In the genomic region with DNA sequence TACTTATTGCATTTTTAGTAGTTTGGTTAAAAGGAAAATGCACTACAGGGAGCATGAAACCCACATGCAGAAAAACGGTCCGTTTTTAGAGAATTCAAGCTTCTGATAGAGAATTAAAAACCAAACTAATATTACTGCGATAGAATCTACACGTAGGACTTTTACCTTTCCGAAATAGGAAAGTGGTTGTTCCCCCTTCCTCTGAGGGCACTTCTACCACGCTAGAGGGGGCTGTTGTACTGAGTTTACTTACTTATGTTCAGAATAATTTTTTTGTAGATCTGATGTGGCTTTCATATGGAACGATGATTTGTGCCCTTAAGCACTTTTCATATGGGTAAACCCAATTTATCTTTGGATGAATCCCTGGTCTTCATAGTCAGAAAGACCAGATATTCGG, we compare ENCODE assay signal across 9 cellular contexts.
DNase-seq lines count a peak whose midpoint lies in the region; ATAC-seq and TF ChIP-seq lines count a peak whose summit lies in the region.
"Had no signal": no experiment of that assay in that cellular context is flagged by ENCODE, and none has a peak within 500 bp of the region (broad histone marks: within the 10 kb centered on the region; RNA-seq: fewer than 3 reads in every experiment).

No MANE protein-coding gene starts in this region.

- ATAC-seq in CD4-positive, CD25-positive, alpha-beta regulatory T cell (ENCODE audit: low read depth in 2 of 2) = peak; percentile 48 to 52
- ATAC-seq in HCT116 (peak; percentile 79), GM21528 (IDR thresholded peaks at IDR 0.05; ENCODE audit: low FRiP score, unreplicated experiment) (no peak), HG03025 (IDR thresholded peaks at IDR 0.05; ENCODE audit: low FRiP score, unreplicated experiment) (no peak)
- peak; percentile 64 for ATAC-seq in activated CD8-positive, alpha-beta T cell treated with anti-CD3 and anti-CD28 coated beads, Interleukin-2, amount 10 ng/mL, durations not matched to agents 7 days and 5 days

- H3K27ac Mint-ChIP-seq in CD4-positive, CD25-positive, alpha-beta regulatory T cell = no peak overlapping the region
- no peak overlapping the region for H3K27ac Mint-ChIP-seq in activated CD8-positive, alpha-beta T cell treated with anti-CD3 and anti-CD28 coated beads, Interleukin-2, amount 10 ng/mL, durations not matched to agents 7 days and 5 days
- H3K27ac Mint-ChIP-seq: IgD-negative memory B cell had no signal

- TF ChIP-seq POLR2A in HCT116 (IDR thresholded peaks at IDR 0.05; ENCODE audit: borderline replicate concordance, extremely low read depth, insufficient read depth, insufficient read length) = no peak

- no peaks in the 10 kb centered on the region for H3K36me3 Mint-ChIP-seq in CD4-positive, CD25-positive, alpha-beta regulatory T cell
- no peaks in the 10 kb centered on the region for H3K36me3 Mint-ChIP-seq in activated CD8-positive, alpha-beta T cell treated with anti-CD3 and anti-CD28 coated beads, Interleukin-2, amount 10 ng/mL, durations not matched to agents 7 days and 5 days (ENCODE audit: low read depth)
- H3K36me3 Mint-ChIP-seq: IgD-negative memory B cell had no signal

- H3K79me2 ChIP-seq in HCT116 (ENCODE audit: insufficient read depth, low read length) = no peaks in the 10 kb centered on the region

- H2AFZ ChIP-seq in HCT116 (ENCODE audit: low read depth, low read length, poor library complexity, severe bottlenecking) = no peak overlapping the region

- H3K9me2 ChIP-seq in HCT116 (ENCODE audit: insufficient read depth) = no peaks in the 10 kb centered on the region

- H3K27me3 Mint-ChIP-seq in CD4-positive, CD25-positive, alpha-beta regulatory T cell = peaks cover 4% of the 10 kb centered on the region
- peaks cover 24% of the 10 kb centered on the region for H3K27me3 Mint-ChIP-seq in activated CD8-positive, alpha-beta T cell treated with anti-CD3 and anti-CD28 coated beads, Interleukin-2, amount 10 ng/mL, durations not matched to agents 7 days and 5 days (ENCODE audit: low read depth)

- H3K4me1 ChIP-seq in CD4-positive, CD25-positive, alpha-beta regulatory T cell (ENCODE audit: control insufficient read depth, insufficient read depth, low read length, poor library complexity, severe bottlenecking) = no peaks in the 10 kb centered on the region
- H3K4me1 ChIP-seq in HCT116 (ENCODE audit: control insufficient read depth in 1 of 2, insufficient read depth in 2 of 2, low read length in 2 of 2) = no peaks in the 10 kb centered on the region

- peak; percentile 16 to 64 (median 46) for DNase-seq in CD4-positive, CD25-positive, alpha-beta regulatory T cell
- DNase-seq in HCT116 (ENCODE audit: low read depth, low spot score) (peak; percentile 55), NCI-H460 (ENCODE audit: extremely low read depth, low read depth) (peak; percentile 45), fibroblast of mammary gland (ENCODE audit: low read depth) (peak; percentile 72), pons (ENCODE audit: low spot score) (peak; percentile 65)
- DNase-seq in activated CD8-positive, alpha-beta T cell treated with anti-CD3 and anti-CD28 coated beads, Interleukin-2, amount 10 ng/mL, durations not matched to agents 7 days and 5 days = peak; percentile 68

- H3K4me3 Mint-ChIP-seq in CD4-positive, CD25-positive, alpha-beta regulatory T cell = no peak overlapping the region
- H3K4me3 Mint-ChIP-seq in activated CD8-positive, alpha-beta T cell treated with anti-CD3 and anti-CD28 coated beads, Interleukin-2, amount 10 ng/mL, durations not matched to agents 7 days and 5 days = no peak overlapping the region
- H3K4me3 Mint-ChIP-seq: IgD-negative memory B cell had no signal

- H3K9me3 ChIP-seq in CD4-positive, CD25-positive, alpha-beta regulatory T cell (ENCODE audit: control insufficient read depth in 2 of 2, low read length in 2 of 2) = no peaks in the 10 kb centered on the region
- H3K9me3 ChIP-seq in HCT116 (ENCODE audit: control insufficient read depth in 1 of 2, insufficient read depth in 1 of 2, low read depth in 1 of 2, low read length in 2 of 2) = no peaks in the 10 kb centered on the region

- H3K4me3 ChIP-seq in CD4-positive, CD25-positive, alpha-beta regulatory T cell (ENCODE audit: low read depth, low read length) = no peak overlapping the region
- H3K4me3 ChIP-seq in HCT116 (replicated peaks in 1 of 2; ENCODE audit: low read depth in 1 of 2, low read length in 2 of 2) (no peak overlapping the region), fibroblast of mammary gland (ENCODE audit: control insufficient read depth, low read depth, low read length) (no peak overlapping the region)

- H3K4me2 ChIP-seq in HCT116 (ENCODE audit: low read length) = peak overlapping the region; percentile 22; the same call in 1 of the 2 replicates

- intact Hi-C loops in HCT116 (cut with micrococcal nuclease) = loop anchor here (1.0 to 10.0 kb wide), 8 partner anchors 226 to 829 kb away; no protein-coding TSS in a partner anchor

- BruUV-seq in HCT116 (replicated peaks; lab: Mats Ljungman, UMichigan) = no TSS peak

- H4K20me1 ChIP-seq in HCT116 (ENCODE audit: insufficient read depth) = no peaks in the 10 kb centered on the region

- RAD21 ChIA-PET in HCT116 (lab: Charles Lee; ENCODE audit: low non-redundant PET in 1 of 2, low total read pairs in 2 of 2, uncharacterized antibody in 2 of 2, unreplicated experiment in 2 of 2) = no interaction called here

- no peak overlapping the region for H3K9ac ChIP-seq in HCT116 (ENCODE audit: low read length)

- CTCF ChIA-PET in HCT116 (lab: Charles Lee) = interaction anchor here (1.4 to 2.8 kb wide), 2 partner anchors 297 to 827 kb away, joined by 3 to 9 read pairs; no protein-coding TSS in a partner anchor
- CTCF ChIA-PET in activated CD8-positive, alpha-beta T cell treated with anti-CD3 and anti-CD28 coated beads, Interleukin-2, amount 10 ng/mL, durations not matched to agents 7 days and 5 days (lab: Charles Lee) = interaction anchor here (0.6 to 2.4 kb wide), 9 partner anchors 9 to 827 kb away, joined by 3 to 8 read pairs (median 3); partner anchors contain the start of gene PLN

- H3K27ac ChIP-seq in CD4-positive, CD25-positive, alpha-beta regulatory T cell (ENCODE audit: insufficient read depth, low read length, poor library complexity, severe bottlenecking) = no peak overlapping the region
- H3K27ac ChIP-seq in HCT116 (ENCODE audit: low read depth, low read length) = no peak overlapping the region

- TF ChIP-seq RAD21 in HCT116 (IDR thresholded peaks at IDR 0.05; ENCODE audit: low read depth) = peak; percentile 84

- TF ChIP-seq CTCF in HCT116 (IDR thresholded peaks at IDR 0.05 in 2 of 3, conservative IDR thresholded peaks at IDR 0.05 in 1 of 3; ENCODE audit: borderline replicate concordance in 1 of 3, insufficient read depth in 1 of 3, low read depth in 2 of 3, low read length in 2 of 3) = peak; percentile 68 to 78 (median 78)
- TF ChIP-seq CTCF in fibroblast of mammary gland (conservative IDR thresholded peaks at IDR 0.05; ENCODE audit: control insufficient read depth, insufficient read depth, low read depth, low read length) = peak; percentile 84

- H3K27me3 ChIP-seq in CD4-positive, CD25-positive, alpha-beta regulatory T cell (ENCODE audit: control insufficient read depth, insufficient read depth, low read length) = peaks cover 6% of the 10 kb centered on the region
- no peaks in the 10 kb centered on the region for H3K27me3 ChIP-seq in HCT116 (ENCODE audit: insufficient read depth, low read length)

- POLR2A ChIA-PET in HCT116 (lab: Charles Lee) = no interaction called here
- POLR2A ChIA-PET in activated CD8-positive, alpha-beta T cell treated with anti-CD3 and anti-CD28 coated beads, Interleukin-2, amount 10 ng/mL, durations not matched to agents 7 days and 5 days (lab: Charles Lee) = no interaction called here

- no peaks in the 10 kb centered on the region for H3K36me3 ChIP-seq in CD4-positive, CD25-positive, alpha-beta regulatory T cell (ENCODE audit: control insufficient read depth, insufficient read depth, low read length)
- H3K36me3 ChIP-seq in HCT116 (ENCODE audit: control insufficient read depth in 1 of 2, insufficient read depth in 2 of 2, low read length in 2 of 2) = no peaks in the 10 kb centered on the region

- H3K4me1 Mint-ChIP-seq in CD4-positive, CD25-positive, alpha-beta regulatory T cell = no peaks in the 10 kb centered on the region
- H3K4me1 Mint-ChIP-seq in activated CD8-positive, alpha-beta T cell treated with anti-CD3 and anti-CD28 coated beads, Interleukin-2, amount 10 ng/mL, durations not matched to agents 7 days and 5 days (ENCODE audit: low read depth) = peaks cover 7% of the 10 kb centered on the region

- no peaks in the 10 kb centered on the region for H3K9me3 Mint-ChIP-seq in CD4-positive, CD25-positive, alpha-beta regulatory T cell
- no peaks in the 10 kb centered on the region for H3K9me3 Mint-ChIP-seq in activated CD8-positive, alpha-beta T cell treated with anti-CD3 and anti-CD28 coated beads, Interleukin-2, amount 10 ng/mL, durations not matched to agents 7 days and 5 days (ENCODE audit: insufficient read depth)

TF ChIP-seq in HCT116, 20 proteins besides CTCF, POLR2A, EP300 and RAD21:
- TF ChIP-seq, protein P1, sequence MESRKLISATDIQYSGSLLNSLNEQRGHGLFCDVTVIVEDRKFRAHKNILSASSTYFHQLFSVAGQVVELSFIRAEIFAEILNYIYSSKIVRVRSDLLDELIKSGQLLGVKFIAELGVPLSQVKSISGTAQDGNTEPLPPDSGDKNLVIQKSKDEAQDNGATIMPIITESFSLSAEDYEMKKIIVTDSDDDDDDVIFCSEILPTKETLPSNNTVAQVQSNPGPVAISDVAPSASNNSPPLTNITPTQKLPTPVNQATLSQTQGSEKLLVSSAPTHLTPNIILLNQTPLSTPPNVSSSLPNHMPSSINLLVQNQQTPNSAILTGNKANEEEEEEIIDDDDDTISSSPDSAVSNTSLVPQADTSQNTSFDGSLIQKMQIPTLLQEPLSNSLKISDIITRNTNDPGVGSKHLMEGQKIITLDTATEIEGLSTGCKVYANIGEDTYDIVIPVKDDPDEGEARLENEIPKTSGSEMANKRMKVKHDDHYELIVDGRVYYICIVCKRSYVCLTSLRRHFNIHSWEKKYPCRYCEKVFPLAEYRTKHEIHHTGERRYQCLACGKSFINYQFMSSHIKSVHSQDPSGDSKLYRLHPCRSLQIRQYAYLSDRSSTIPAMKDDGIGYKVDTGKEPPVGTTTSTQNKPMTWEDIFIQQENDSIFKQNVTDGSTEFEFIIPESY (IDR thresholded peaks at IDR 0.05; ENCODE audit: extremely low read depth, insufficient replicate concordance, low read length) = no peak
- no peak for TF ChIP-seq EZH2phosphoT487 (IDR thresholded peaks at IDR 0.05; ENCODE audit: borderline replicate concordance)

Comparison
In these comparisons a context has a peak if more than half of its experiments do, and no peak if none do; other contexts are left out.
1. ATAC-seq: peak in CD4-positive, CD25-positive, alpha-beta regulatory T cell (2 of 2), HCT116 (single experiment) and activated CD8-positive, alpha-beta T cell treated with anti-CD3 and anti-CD28 coated beads, Interleukin-2, amount 10 ng/mL, durations not matched to agents 7 days and 5 days (single experiment); none in GM21528 (single experiment) and HG03025 (single experiment).
2. Peak in every context shown above with its lines, with median percentiles within 50 percentile points of each other: DNase-seq.